ENCODE assay signal across 26 cellular contexts in the genomic region with DNA sequence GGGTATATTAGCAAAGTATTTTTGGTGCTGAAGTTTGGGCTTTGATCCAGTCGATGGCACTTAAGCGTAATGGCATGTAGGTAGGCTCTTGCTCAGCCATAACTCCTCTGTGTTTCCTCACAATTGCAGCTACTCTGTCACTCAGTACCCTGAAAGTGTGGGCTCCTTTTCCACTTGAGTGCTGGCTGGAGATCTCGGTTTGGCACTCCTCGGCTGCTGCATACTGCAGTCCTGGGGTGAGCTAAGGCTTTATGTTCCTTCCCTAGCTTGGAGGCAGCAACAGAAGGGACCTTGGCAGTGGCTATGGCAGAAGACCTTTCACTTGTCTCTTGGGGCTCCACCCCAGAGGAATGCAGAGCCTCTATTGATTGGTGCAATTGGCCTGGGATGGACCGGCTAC.
"Had no signal": no experiment of that assay in that cellular context is flagged by ENCODE, and none has a peak within 500 bp of the region (broad histone marks: within the 10 kb centered on the region; RNA-seq: fewer than 3 reads in every experiment).

No MANE protein-coding gene starts in this region.

- H3K4me3 Mint-ChIP-seq: immature natural killer cell; naive thymus-derived CD4-positive, alpha-beta T cell; nephron; stimulated activated effector memory CD8-positive, alpha-beta T cell treated with anti-CD3 and anti-CD28 coated beads, Interleukin-12 subunit alpha, Interleukin-12 subunit beta, amount 100 ng/mL, for 72 hours had no signal

- H3K27ac Mint-ChIP-seq: immature natural killer cell; naive thymus-derived CD4-positive, alpha-beta T cell; nephron; stimulated activated effector memory CD8-positive, alpha-beta T cell treated with anti-CD3 and anti-CD28 coated beads, Interleukin-12 subunit alpha, Interleukin-12 subunit beta, amount 100 ng/mL, for 72 hours had no signal

- H3K9me3 Mint-ChIP-seq: stimulated activated effector memory CD8-positive, alpha-beta T cell treated with anti-CD3 and anti-CD28 coated beads, Interleukin-12 subunit alpha, Interleukin-12 subunit beta, amount 100 ng/mL, for 72 hours had no signal

- H3K27me3 ChIP-seq: esophagus muscularis mucosa, foreskin keratinocyte, sigmoid colon, transverse colon had no signal

- H3K4me3 ChIP-seq: coronary artery, esophagus muscularis mucosa, gastroesophageal sphincter, psoas muscle, sigmoid colon, thoracic aorta, transverse colon had no signal

- DNase-seq: dermis blood vessel endothelial cell; effector memory CD4-positive, alpha-beta T cell; foreskin keratinocyte; hypothalamus; immature natural killer cell; kidney glomerular epithelial cell; left colon; left ventricle myocardium superior; mammary epithelial cell; midbrain; naive thymus-derived CD4-positive, alpha-beta T cell; posterior cingulate gyrus; psoas muscle; right cardiac atrium; sigmoid colon; stimulated activated CD4-positive, alpha-beta T cell treated with anti-CD3 and anti-CD28 coated beads, Interleukin-2, amount 100 ng/mL, for 24 hours; stimulated activated CD4-positive, alpha-beta T cell treated with anti-CD3 and anti-CD28 coated beads, Interleukin-4, amount 100 ng/mL, for 24 hours; stimulated activated naive CD4-positive, alpha-beta T cell treated with Interleukin-2 at 50 U/mL for 16 hours; substantia nigra; transverse colon had no signal

- H3K36me3 Mint-ChIP-seq: immature natural killer cell; stimulated activated effector memory CD8-positive, alpha-beta T cell treated with anti-CD3 and anti-CD28 coated beads, Interleukin-12 subunit alpha, Interleukin-12 subunit beta, amount 100 ng/mL, for 72 hours had no signal

- H3K9me3 ChIP-seq: psoas muscle, sigmoid colon, thoracic aorta, transverse colon had no signal

- ATAC-seq: foreskin keratinocyte; gastroesophageal sphincter; left colon; left ventricle myocardium superior; naive thymus-derived CD4-positive, alpha-beta T cell; psoas muscle; right cardiac atrium; stimulated activated effector memory CD8-positive, alpha-beta T cell treated with anti-CD3 and anti-CD28 coated beads, Interleukin-12 subunit alpha, Interleukin-12 subunit beta, amount 100 ng/mL, for 72 hours had no signal

- H3K4me1 Mint-ChIP-seq: immature natural killer cell, nephron had no signal

- H3K4me1 ChIP-seq: esophagus muscularis mucosa, foreskin keratinocyte, gastroesophageal sphincter, psoas muscle, sigmoid colon, transverse colon had no signal

- H3K36me3 ChIP-seq: esophagus muscularis mucosa, gastroesophageal sphincter, sigmoid colon, thoracic aorta, transverse colon had no signal

- H3K27ac ChIP-seq: coronary artery, esophagus muscularis mucosa, foreskin keratinocyte, gastroesophageal sphincter, psoas muscle, sigmoid colon, thoracic aorta, transverse colon had no signal
